ENCODE assay signal across 18 cellular contexts in genomic region chr12:111954974-111955373, GRCh38. TPM values are rescaled to one million over a fixed set of nuclear protein-coding genes. Genes with fewer than 3 reads are reported as not detected.
DNase-seq lines count a peak whose midpoint lies in the region; ATAC-seq, FAIRE-seq and TF ChIP-seq lines count a peak whose summit lies in the region.
"Had no signal": no experiment of that assay in that cellular context is flagged by ENCODE, and none has a peak within 500 bp of the region (broad histone marks: within the 10 kb centered on the region; RNA-seq: fewer than 3 reads in every experiment).

No MANE protein-coding gene starts in this region.

- H3K79me2 ChIP-seq in HepG2 (ENCODE audit: insufficient read depth, low read length) (no peaks in the 10 kb centered on the region), PC-3 (ENCODE audit: low read length) (no peaks in the 10 kb centered on the region), K562 (ENCODE audit: control insufficient read depth, insufficient read depth, low read length) (no peaks in the 10 kb centered on the region)

- no peak overlapping the region for H3K4me3 Mint-ChIP-seq in progenitor cell of endocrine pancreas (ENCODE audit: low read depth)
- H3K4me3 Mint-ChIP-seq: CD4-positive, alpha-beta memory T cell; IgD-negative memory B cell had no signal

- H3K27me3 ChIP-seq in HepG2 (ENCODE audit: control insufficient read depth in 1 of 2, insufficient read depth in 2 of 2, low read length in 2 of 2): no peaks in the 10 kb centered on the region
- H3K27me3 ChIP-seq in right lobe of liver: no peaks in the 10 kb centered on the region
- H3K27me3 ChIP-seq in PC-3 (ENCODE audit: low read length): no peaks in the 10 kb centered on the region
- no peaks in the 10 kb centered on the region for H3K27me3 ChIP-seq in K562 (ENCODE audit: control insufficient read depth in 2 of 2, insufficient read depth in 2 of 2, low read length in 2 of 2)
- H3K27me3 ChIP-seq: BE2C had no signal

- H3K9me2 ChIP-seq in PC-3 (replicated peaks; ENCODE audit: low read length): no peaks in the 10 kb centered on the region

- FAIRE-seq in HepG2 (lab: Jason Lieb, UNC): no peak
- FAIRE-seq in K562 (lab: Jason Lieb, UNC): no peak
- FAIRE-seq: D721Med had no signal

- H4K20me1 ChIP-seq in HepG2 (ENCODE audit: insufficient read depth, low read length): no peaks in the 10 kb centered on the region
- no peaks in the 10 kb centered on the region for H4K20me1 ChIP-seq in PC-3 (ENCODE audit: low read length)
- H4K20me1 ChIP-seq in K562 (replicated peaks; ENCODE audit: control insufficient read depth, insufficient read depth, low read length): no peaks in the 10 kb centered on the region

- H3K9ac ChIP-seq in HepG2 (ENCODE audit: insufficient read depth, low read depth, low read length) (no peak overlapping the region), PC-3 (ENCODE audit: low read length) (no peak overlapping the region), K562 (ENCODE audit: insufficient read depth in 1 of 2, low read depth in 2 of 2, low read length in 2 of 2) (no peak overlapping the region)

- in situ Hi-C loops in HepG2 (cut with HindIII; ENCODE audit: extremely low pct_ligation_motif_present, low pct_unique_long_range_greater_than_20kb) (no loop called here), K562 (cut with MboI) (loop anchor here (5.0 kb wide), 1 partner anchor 52 kb away; no protein-coding TSS in a partner anchor)

- CTCF ChIA-PET in HepG2 (lab: Yijun Ruan, JAX; ENCODE audit: low intra/inter-chr PET ratio, low total read pairs) (no interaction called here), PC-3 (lab: Charles Lee) (no interaction called here), K562 (lab: Yijun Ruan, JAX; ENCODE audit: low intra/inter-chr PET ratio) (no interaction called here)

- WGBS in HepG2 (ENCODE audit: low lambda C conversion rate): 45% methylated on average over 5 of the region's 5 CpGs
- 75% methylated on average over 5 of the region's 5 CpGs for WGBS in right lobe of liver (ENCODE audit: insufficient coverage, low coverage, low lambda C conversion rate, missing lambda C conversion rate)
- WGBS in K562 (ENCODE audit: insufficient coverage, low coverage, missing lambda C conversion rate): 47% methylated on average over 5 of the region's 5 CpGs

- H3K4me2 ChIP-seq in HepG2 (ENCODE audit: low read depth, low read length) (no peak overlapping the region), PC-3 (ENCODE audit: low read length) (peak overlapping the region; percentile 44), K562 (ENCODE audit: insufficient read depth, low read length) (no peak overlapping the region)

- no peak for TF ChIP-seq EP300 in HepG2 (IDR thresholded peaks at IDR 0.05; ENCODE audit: low read depth in 2 of 2, low read length in 2 of 2)
- TF ChIP-seq EP300 in HepG2 (CRISPR knock-in tag; IDR thresholded peaks at IDR 0.05; ENCODE audit: borderline replicate concordance): no peak
- no peak for TF ChIP-seq EP300 in K562 (IDR thresholded peaks at IDR 0.05; ENCODE audit: low read length)

- no peak overlapping the region for H3K27ac Mint-ChIP-seq in progenitor cell of endocrine pancreas
- H3K27ac Mint-ChIP-seq: CD4-positive, alpha-beta memory T cell; IgD-negative memory B cell had no signal

- H3K4me3 ChIP-seq in HepG2 (replicated peaks in 1 of 3; ENCODE audit: insufficient read depth in 1 of 3, low read depth in 2 of 3, low read length in 3 of 3) (no peak overlapping the region), right lobe of liver (no peak overlapping the region), PC-3 (ENCODE audit: low read length) (no peak overlapping the region), K562 (no peak overlapping the region)

- no peaks in the 10 kb centered on the region for H3K9me1 ChIP-seq in K562 (ENCODE audit: control insufficient read depth, insufficient read depth, low read length)

- no peak overlapping the region for H3K27ac ChIP-seq in HepG2 (ENCODE audit: extremely low read length, insufficient read depth, low read length)
- no peak overlapping the region for H3K27ac ChIP-seq in right lobe of liver
- H3K27ac ChIP-seq in PC-3 (ENCODE audit: low read length): no peak overlapping the region
- no peak overlapping the region for H3K27ac ChIP-seq in K562 (ENCODE audit: extremely low read depth, low read depth, low read length)
- H3K27ac ChIP-seq: C4-2B, HL-60 had no signal

- peaks cover 40% of the 10 kb centered on the region for H3K36me3 Mint-ChIP-seq in progenitor cell of endocrine pancreas (ENCODE audit: insufficient read depth)

- no peaks in the 10 kb centered on the region for H3K27me3 Mint-ChIP-seq in progenitor cell of endocrine pancreas
- H3K27me3 Mint-ChIP-seq: CD4-positive, alpha-beta memory T cell; IgD-negative memory B cell had no signal

- ATAC-seq in HepG2 (no peak), right lobe of liver (no peak), PC-3 (peak; percentile 97), K562 (no peak), GM19035 (IDR thresholded peaks at IDR 0.05; ENCODE audit: unreplicated experiment) (no peak)

- H3K36me3 ChIP-seq in HepG2 (replicated peaks in 1 of 2; ENCODE audit: control insufficient read depth in 1 of 2, insufficient read depth in 2 of 2, low read length in 2 of 2) (no peaks in the 10 kb centered on the region), right lobe of liver (no peaks in the 10 kb centered on the region), PC-3 (ENCODE audit: low read depth, low read length) (no peaks in the 10 kb centered on the region), K562 (ENCODE audit: control insufficient read depth, insufficient read depth, low read length) (peaks cover 5% of the 10 kb centered on the region; the same call in 1 of the 3 replicates)
- H3K36me3 ChIP-seq: BE2C had no signal

- TF ChIP-seq RAD21 in HepG2 (CRISPR knock-in tag; IDR thresholded peaks at IDR 0.05) (no peak), K562 (CRISPR knock-in tag; conservative IDR thresholded peaks at IDR 0.05 in 1 of 2, IDR thresholded peaks at IDR 0.05 in 1 of 2) (no peak)

- H2AFZ ChIP-seq in HepG2 (ENCODE audit: low read length) (no peak overlapping the region), PC-3 (ENCODE audit: low read length) (no peak overlapping the region), K562 (ENCODE audit: low read depth, low read length) (no peak overlapping the region)

- BruUV-seq in HepG2 (replicated peaks; lab: Mats Ljungman, UMichigan) (no TSS peak), PC-3 (replicated peaks; lab: Mats Ljungman, UMichigan) (no TSS peak), K562 (replicated peaks; lab: Mats Ljungman, UMichigan) (no TSS peak)

- POLR2A ChIA-PET in HepG2 (lab: Yijun Ruan, JAX) (no interaction called here), PC-3 (lab: Charles Lee; ENCODE audit: unreplicated experiment) (interaction anchor here (0.5 to 0.7 kb wide), 3 partner anchors 28 to 187 kb away, joined by 3 to 5 read pairs (median 4); partner anchors contain the start of genes ERP29 and TMEM116), K562 (lab: Yijun Ruan, JAX) (interaction anchor here (0.6 to 1.1 kb wide), 2 partner anchors 20 to 30 kb away, joined by 3 read pairs; no protein-coding TSS in a partner anchor)

- peaks cover 9% of the 10 kb centered on the region for H3K4me1 ChIP-seq in HepG2 (ENCODE audit: insufficient read depth, low read length)
- peaks cover 0 to 13% (median 3%) of the 10 kb centered on the region in 4 donors for H3K4me1 ChIP-seq in right lobe of liver
- peaks cover 15% of the 10 kb centered on the region for H3K4me1 ChIP-seq in PC-3 (ENCODE audit: insufficient read depth, low read length)
- peaks cover 0 to 5% of the 10 kb centered on the region in 2 experiments; a peak in 2 of 5 replicates for H3K4me1 ChIP-seq in K562 (replicated peaks in 1 of 2; ENCODE audit: control insufficient read depth in 2 of 2, insufficient read depth in 2 of 2, low read length in 2 of 2)
- H3K4me1 ChIP-seq: BE2C had no signal

- peaks cover 35% of the 10 kb centered on the region for H3K9me3 Mint-ChIP-seq in progenitor cell of endocrine pancreas (ENCODE audit: low read depth)

- no peaks in the 10 kb centered on the region for H3F3A ChIP-seq in PC-3 (ENCODE audit: low read length, unreplicated experiment)

- H3K9me3 ChIP-seq in HepG2 (ENCODE audit: low read length): peaks cover 24% of the 10 kb centered on the region
- peaks cover 0 to 5% (median 2%) of the 10 kb centered on the region in 4 donors for H3K9me3 ChIP-seq in right lobe of liver
- H3K9me3 ChIP-seq in PC-3 (ENCODE audit: low read length): no peaks in the 10 kb centered on the region
- peaks cover 8% of the 10 kb centered on the region for H3K9me3 ChIP-seq in K562 (replicated peaks; ENCODE audit: control insufficient read depth, insufficient read depth, low read depth, low read length)

- no peaks in the 10 kb centered on the region for H3K4me1 Mint-ChIP-seq in progenitor cell of endocrine pancreas (ENCODE audit: low read depth)

- TF ChIP-seq CTCF in HepG2 (CRISPR knock-in tag; IDR thresholded peaks at IDR 0.05) (no peak), right lobe of liver (IDR thresholded peaks at IDR 0.05) (no peak), PC-3 (conservative IDR thresholded peaks at IDR 0.05; ENCODE audit: low read depth, low read length) (no peak), K562 (IDR thresholded peaks at IDR 0.05 in 2 of 3, conservative IDR thresholded peaks at IDR 0.05 in 1 of 3; ENCODE audit: insufficient read depth in 2 of 3, low read depth in 1 of 3, low read length in 3 of 3) (no peak), progenitor cell of endocrine pancreas (IDR thresholded peaks at IDR 0.05; ENCODE audit: unreplicated experiment) (no peak)

- TF ChIP-seq POLR2A in HepG2 (IDR thresholded peaks at IDR 0.05; ENCODE audit: insufficient read depth in 1 of 2, low read depth in 2 of 2, low read length in 2 of 2) (no peak), right lobe of liver (IDR thresholded peaks at IDR 0.05) (no peak), K562 (conservative IDR thresholded peaks at IDR 0.05) (no peak)

- intact Hi-C loops in HepG2 (cut with micrococcal nuclease; ENCODE audit: unreplicated experiment) (no loop called here), right lobe of liver (cut with DNase I) (no loop called here), PC-3 (cut with micrococcal nuclease) (loop anchor here (2.0 kb wide), 2 partner anchors 54 to 64 kb away; no protein-coding TSS in a partner anchor), K562 (cut with micrococcal nuclease) (no loop called here)

- DNase-seq in HepG2 (ENCODE audit: low spot score): no peak
- no peak for DNase-seq in right lobe of liver
- peak; percentile 79 for DNase-seq in PC-3
- DNase-seq in K562 (ENCODE audit: extremely low read depth in 1 of 4, low spot score in 3 of 4): no peak
- no peak for DNase-seq in NCI-H2107 (lab: John Stamatoyannopoulos, UW)
- no peak for DNase-seq in progenitor cell of endocrine pancreas (ENCODE audit: low spot score, unreplicated experiment)
- DNase-seq: 8988T; ACHN; BE2C; CD4-positive, alpha-beta memory T cell; COR-L47; DND-41; HCEC 1CT had no signal

RNA-seq across cellular contexts. Expression of gene TMEM116, which starts 58.0 kb away (rescaled TPM):
- total RNA-seq in HepG2 (2016; rRNA removed; fragmentation: Illumina TruSeq; extraction: Trizol) (11.5 and 14.0 TPM in 2 replicates), right lobe of liver (1 to 10 TPM; 3.6 to 8.9 (median 6.7) TPM), PC-3 (2014; rRNA removed) (4.4 and 5.6 TPM in 2 replicates), K562 (2014; rRNA removed) (5.2 and 10.0 TPM in 2 replicates), K562 (2014; rRNA removed; fragmentation: Illumina TruSeq; extraction: Trizol) (14.2 and 15.6 TPM in 2 replicates), K562 (2015; rRNA removed; fragmentation: Illumina TruSeq; extraction: Trizol) (9.0 and 10.7 TPM in 2 replicates), K562 (2021) (10.8 and 11.1 TPM in 2 replicates), progenitor cell of endocrine pancreas (11.6 and 13.1 TPM in 2 replicates)
- total RNA-seq in HepG2 (2016; cell fraction: cytosol; rRNA removed; fragmentation: Illumina TruSeq; extraction: Trizol; ENCODE audit: low read depth): 16.2 and 16.3 TPM in 2 replicates
- 11.3 and 12.0 TPM in 2 replicates for total RNA-seq in HepG2 (2016; cell fraction: insoluble cytoplasmic fraction; rRNA removed; fragmentation: Illumina TruSeq; extraction: Trizol)
- 19.0 and 19.7 TPM in 2 replicates for total RNA-seq in HepG2 (2016; cell fraction: membrane; rRNA removed; fragmentation: Illumina TruSeq; extraction: Trizol)
- total RNA-seq in HepG2 (2016; cell fraction: nucleus; rRNA removed; fragmentation: Illumina TruSeq; extraction: Trizol): 10.1 and 13.8 TPM in 2 replicates
- polyA plus RNA-seq in HepG2 (2011; rRNA removed) (16.4 and 17.8 TPM in 2 replicates), K562 (2011; rRNA removed) (78.6 and 98.3 TPM in 2 replicates), K562 (2014; fragmentation: Illumina TruSeq; extraction: Trizol) (13.9 and 14.4 TPM in 2 replicates), K562 (2014; fragmentation: Nextera tagmentation; extraction: Ambion mirVana) (10 to 100 TPM; 19.2 to 22.9 TPM), K562 (2014; rRNA removed) (12.7 and 16.3 TPM in 2 replicates)
- polyA plus RNA-seq in HepG2 (2011; cell fraction: cytosol; rRNA removed): 12.8 and 17.1 TPM in 2 replicates
- 11.8 and 11.9 TPM in 2 replicates for polyA plus RNA-seq in HepG2 (2011; cell fraction: nucleus; rRNA removed)
- polyA plus RNA-seq in HepG2 (2012): 8.2 and 10.9 TPM in 2 replicates
- 9.4 and 15.0 TPM in 2 replicates for polyA plus RNA-seq in HepG2 (2016; cell fraction: cytosol; fragmentation: Illumina TruSeq; extraction: Trizol; ENCODE audit: low read depth)
- polyA plus RNA-seq in HepG2 (2016; cell fraction: insoluble cytoplasmic fraction; fragmentation: Illumina TruSeq; extraction: Trizol; ENCODE audit: low read depth): 9.7 and 10.6 TPM in 2 replicates
- 14.4 and 15.5 TPM in 2 replicates for polyA plus RNA-seq in HepG2 (2016; cell fraction: membrane; fragmentation: Illumina TruSeq; extraction: Trizol; ENCODE audit: low read depth)
- polyA plus RNA-seq in HepG2 (2016; cell fraction: nucleus; fragmentation: Illumina TruSeq; extraction: Trizol; ENCODE audit: insufficient read depth, low read depth): 14.6 and 15.5 TPM in 2 replicates
- polyA minus RNA-seq in HepG2 (2011; rRNA and poly(A)+ RNA removed; ENCODE audit: low replicate concordance): 12.7 and 18.4 TPM in 2 replicates
- polyA minus RNA-seq in HepG2 (2011; cell fraction: cytosol; rRNA and poly(A)+ RNA removed): 7.5 and 7.6 TPM in 2 replicates
- polyA minus RNA-seq in HepG2 (2011; cell fraction: nucleus; rRNA and poly(A)+ RNA removed): 17.8 and 18.7 TPM in 2 replicates
- 107 and 160 TPM in 2 replicates for total RNA-seq in K562 (2011; cell fraction: chromatin; rRNA removed; ENCODE audit: low replicate concordance)
- 75.5 and 75.9 TPM in 2 replicates for total RNA-seq in K562 (2011; cell fraction: nucleolus; rRNA removed)
- 121 and 154 TPM in 2 replicates for total RNA-seq in K562 (2011; cell fraction: nucleoplasm; rRNA removed)
- polyA plus RNA-seq in K562 (2011; cell fraction: cytosol; rRNA removed): 41.1 and 95.9 TPM in 2 replicates
- polyA plus RNA-seq in K562 (2011; cell fraction: nucleus; rRNA removed): 61.9 and 123 TPM in 2 replicates
- polyA plus RNA-seq in K562 (2012): 12.9 and 20.1 TPM in 2 replicates
- 44.7 and 67.7 TPM in 2 replicates for polyA minus RNA-seq in K562 (2011; rRNA and poly(A)+ RNA removed)
- polyA minus RNA-seq in K562 (2011; cell fraction: cytosol; rRNA and poly(A)+ RNA removed): 15.4 and 22.0 TPM in 2 replicates
- polyA minus RNA-seq in K562 (2011; cell fraction: nucleus; rRNA and poly(A)+ RNA removed): 23.4 and 62.4 TPM in 2 replicates

RNA-seq across cellular contexts. Expression of gene ERP29, which starts 58.3 kb away (rescaled TPM):
- total RNA-seq in HepG2 (2016; rRNA removed; fragmentation: Illumina TruSeq; extraction: Trizol) (67.6 and 147 TPM in 2 replicates), right lobe of liver (100 to 1,000 TPM in 3 of 6 experiments, 10 to 100 TPM in 3; 41.7 to 124 (median 94.3) TPM), PC-3 (2014; rRNA removed) (90.2 and 97.2 TPM in 2 replicates), K562 (2014; rRNA removed) (58.6 and 60.7 TPM in 2 replicates), K562 (2014; rRNA removed; fragmentation: Illumina TruSeq; extraction: Trizol) (112 and 113 TPM in 2 replicates), K562 (2015; rRNA removed; fragmentation: Illumina TruSeq; extraction: Trizol) (133 TPM in 2 replicates), K562 (2021) (82.3 and 97.5 TPM in 2 replicates), progenitor cell of endocrine pancreas (138 and 144 TPM in 2 replicates)
- 27.5 and 33.1 TPM in 2 replicates for total RNA-seq in HepG2 (2016; cell fraction: cytosol; rRNA removed; fragmentation: Illumina TruSeq; extraction: Trizol; ENCODE audit: low read depth)
- 65.3 and 155 TPM in 2 replicates for total RNA-seq in HepG2 (2016; cell fraction: insoluble cytoplasmic fraction; rRNA removed; fragmentation: Illumina TruSeq; extraction: Trizol)
- total RNA-seq in HepG2 (2016; cell fraction: membrane; rRNA removed; fragmentation: Illumina TruSeq; extraction: Trizol): 54.7 and 62.6 TPM in 2 replicates
- 94.1 and 104 TPM in 2 replicates for total RNA-seq in HepG2 (2016; cell fraction: nucleus; rRNA removed; fragmentation: Illumina TruSeq; extraction: Trizol)
- polyA plus RNA-seq in HepG2 (2011; rRNA removed) (111 and 120 TPM in 2 replicates), K562 (2011; rRNA removed) (111 and 129 TPM in 2 replicates), K562 (2014; fragmentation: Illumina TruSeq; extraction: Trizol) (106 and 110 TPM in 2 replicates), K562 (2014; fragmentation: Nextera tagmentation; extraction: Ambion mirVana) (100 to 1,000 TPM in 1 of 2 experiments, 10 to 100 TPM in 1; 42.4 to 146 TPM), K562 (2014; rRNA removed) (136 and 137 TPM in 2 replicates)
- 108 and 114 TPM in 2 replicates for polyA plus RNA-seq in HepG2 (2011; cell fraction: cytosol; rRNA removed)
- 34.4 and 41.3 TPM in 2 replicates for polyA plus RNA-seq in HepG2 (2011; cell fraction: nucleus; rRNA removed)
- 141 and 166 TPM in 2 replicates for polyA plus RNA-seq in HepG2 (2012)
- polyA plus RNA-seq in HepG2 (2016; cell fraction: cytosol; fragmentation: Illumina TruSeq; extraction: Trizol; ENCODE audit: low read depth): 43.0 and 45.1 TPM in 2 replicates
- 89.3 and 89.8 TPM in 2 replicates for polyA plus RNA-seq in HepG2 (2016; cell fraction: insoluble cytoplasmic fraction; fragmentation: Illumina TruSeq; extraction: Trizol; ENCODE audit: low read depth)
- polyA plus RNA-seq in HepG2 (2016; cell fraction: membrane; fragmentation: Illumina TruSeq; extraction: Trizol; ENCODE audit: low read depth): 67.3 and 70.7 TPM in 2 replicates
- polyA plus RNA-seq in HepG2 (2016; cell fraction: nucleus; fragmentation: Illumina TruSeq; extraction: Trizol; ENCODE audit: insufficient read depth, low read depth): 224 and 238 TPM in 2 replicates
- 45.4 and 67.6 TPM in 2 replicates for polyA minus RNA-seq in HepG2 (2011; rRNA and poly(A)+ RNA removed; ENCODE audit: low replicate concordance)
- polyA minus RNA-seq in HepG2 (2011; cell fraction: cytosol; rRNA and poly(A)+ RNA removed): 45.6 and 46.9 TPM in 2 replicates
- polyA minus RNA-seq in HepG2 (2011; cell fraction: nucleus; rRNA and poly(A)+ RNA removed): 25.5 and 27.4 TPM in 2 replicates
- total RNA-seq in K562 (2011; cell fraction: chromatin; rRNA removed; ENCODE audit: low replicate concordance): 69.6 and 72.2 TPM in 2 replicates
- total RNA-seq in K562 (2011; cell fraction: nucleolus; rRNA removed): 118 and 126 TPM in 2 replicates
- total RNA-seq in K562 (2011; cell fraction: nucleoplasm; rRNA removed): 117 and 135 TPM in 2 replicates
- 56.1 and 102 TPM in 2 replicates for polyA plus RNA-seq in K562 (2011; cell fraction: cytosol; rRNA removed)
- 32.9 and 55.8 TPM in 2 replicates for polyA plus RNA-seq in K562 (2011; cell fraction: nucleus; rRNA removed)
- polyA plus RNA-seq in K562 (2012): 139 and 228 TPM in 2 replicates
- polyA minus RNA-seq in K562 (2011; rRNA and poly(A)+ RNA removed): 46.1 and 59.2 TPM in 2 replicates
- 25.2 and 32.2 TPM in 2 replicates for polyA minus RNA-seq in K562 (2011; cell fraction: cytosol; rRNA and poly(A)+ RNA removed)
- polyA minus RNA-seq in K562 (2011; cell fraction: nucleus; rRNA and poly(A)+ RNA removed): 10.2 and 19.7 TPM in 2 replicates

Comparison
In these comparisons a context has a peak if more than half of its experiments do, and no peak if none do; other contexts are left out.
1. Of the 241 proteins assayed by ChIP-seq in both HepG2 and K562: peak only in HepG2: ZNF253; only in K562: CBX5, FOXA3 and TRIM24; in both: none; in neither: 237.